22 cellular contexts compared by ENCODE assay signal in the genomic region with DNA sequence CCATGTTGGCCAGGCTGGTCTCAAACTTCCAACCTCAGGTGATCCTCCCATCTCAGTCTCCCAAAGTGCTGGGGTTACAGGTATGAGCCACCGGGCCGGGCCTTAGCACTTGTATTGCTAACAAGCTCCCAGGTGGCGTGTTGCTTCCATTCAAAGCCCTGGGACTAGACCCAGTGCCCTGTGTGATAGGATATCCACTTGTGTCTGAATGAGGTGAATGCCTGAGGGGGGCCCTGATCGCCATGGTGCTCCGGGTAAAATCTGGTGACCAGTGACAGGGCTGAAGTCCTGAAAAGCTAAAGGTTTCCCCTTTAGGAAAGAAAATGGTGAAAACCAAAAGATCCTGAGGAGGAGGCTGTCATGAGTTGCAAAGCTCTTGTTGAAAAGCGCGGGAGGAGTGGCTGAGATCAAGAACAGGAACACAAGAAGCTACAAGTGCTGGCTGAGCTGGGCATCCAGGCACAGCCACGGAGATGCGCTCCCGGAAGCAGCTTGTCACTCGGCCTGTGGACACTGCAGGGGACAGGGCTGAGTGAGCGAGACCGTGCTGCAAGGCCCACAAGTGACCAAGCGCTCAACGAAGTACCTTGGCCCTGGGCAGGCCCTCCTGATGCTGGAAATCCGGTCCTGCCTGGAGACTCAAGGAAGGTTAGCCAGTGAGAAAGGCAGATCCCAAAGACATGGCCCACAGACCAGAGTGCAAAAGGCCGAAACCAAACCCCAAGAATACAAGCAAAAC. TPM values are rescaled to one million over a fixed set of nuclear protein-coding genes. Genes with fewer than 3 reads are reported as not detected.
DNase-seq lines count a peak whose midpoint lies in the region; ATAC-seq and TF ChIP-seq lines count a peak whose summit lies in the region.
"Had no signal": no experiment of that assay in that cellular context is flagged by ENCODE, and none has a peak within 500 bp of the region (broad histone marks: within the 10 kb centered on the region; RNA-seq: fewer than 3 reads in every experiment).

No MANE protein-coding gene starts in this region.

- H3K14ac ChIP-seq in neuronal stem cell (ENCODE audit: low read length) = no peak overlapping the region

- H3K4me3 Mint-ChIP-seq in WTC11 (no peak overlapping the region), endodermal cell (no peak overlapping the region), chondrocyte (ENCODE audit: unreplicated experiment) (no peak overlapping the region)
- H3K4me3 Mint-ChIP-seq: CD4-positive, CD25-positive, alpha-beta regulatory T cell; CD8-positive, alpha-beta memory T cell; HFFc6 had no signal

- H3K4me3 ChIP-seq in endodermal cell (ENCODE audit: low read length) = no peak overlapping the region
- no peak overlapping the region for H3K4me3 ChIP-seq in neuronal stem cell (ENCODE audit: low read length in 2 of 2)
- H3K4me3 ChIP-seq in upper lobe of right lung = no peak overlapping the region
- H3K4me3 ChIP-seq: GM12878 had no signal

- DNase-seq in WTC11 (ENCODE audit: low spot score) (no peak), endodermal cell (peak; percentile 44), neuronal stem cell (ENCODE audit: low spot score) (no peak), upper lobe of right lung (peak; percentile 27), NCI-H1417 (lab: John Stamatoyannopoulos, UW) (no peak), globus pallidus (ENCODE audit: low spot score) (no peak), chondrocyte (ENCODE audit: low spot score) (no peak), substantia nigra (lab: John Stamatoyannopoulos, UW) (no peak)
- DNase-seq: ACHN; BE2C; C1 segment of cervical spinal cord; CD4-positive, CD25-positive, alpha-beta regulatory T cell; CD8-positive, alpha-beta memory T cell; COR-L47; DMS 273 treated with DMSO at 0.1 percent for 48 hours; DMS53; DND-41; EL; HFFc6 had no signal

- ATAC-seq in WTC11 (no peak; the same call in 1 of the 2 replicates), upper lobe of right lung (no peak)
- ATAC-seq: GM12878, HCT116, HepG2 had no signal

- H2BK15ac ChIP-seq in neuronal stem cell (ENCODE audit: low read length) = no peak overlapping the region

- intact Hi-C loops in upper lobe of right lung (cut with DNase I) = no loop called here

- H3K4me1 Mint-ChIP-seq in WTC11 = peaks cover 14% of the 10 kb centered on the region
- H3K4me1 Mint-ChIP-seq in endodermal cell = peaks cover 4% of the 10 kb centered on the region
- no peaks in the 10 kb centered on the region for H3K4me1 Mint-ChIP-seq in chondrocyte (ENCODE audit: low read depth)
- H3K4me1 Mint-ChIP-seq: CD4-positive, CD25-positive, alpha-beta regulatory T cell; CD8-positive, alpha-beta memory T cell had no signal

- no peak overlapping the region for H4K91ac ChIP-seq in neuronal stem cell (ENCODE audit: low read depth, low read length, poor library complexity)

- H3K4me2 ChIP-seq in neuronal stem cell (ENCODE audit: insufficient read depth, low read length, poor library complexity, severe bottlenecking) = no peak overlapping the region

- peak overlapping the region; percentile 78 for H3K18ac ChIP-seq in neuronal stem cell (ENCODE audit: low read length)

- no peak for TF ChIP-seq CTCF in WTC11 (IDR thresholded peaks at IDR 0.05)
- TF ChIP-seq CTCF in endodermal cell (conservative IDR thresholded peaks at IDR 0.05) = no peak
- TF ChIP-seq CTCF in upper lobe of right lung (IDR thresholded peaks at IDR 0.05) = no peak
- TF ChIP-seq CTCF in chondrocyte (IDR thresholded peaks at IDR 0.05) = no peak

- H3K9me3 Mint-ChIP-seq in WTC11 (0 out of 2 replicates have a peak, but pooled peaks cover 4% of the 10 kb centered on the region), endodermal cell (no peaks in the 10 kb centered on the region), chondrocyte (ENCODE audit: low read depth) (no peaks in the 10 kb centered on the region)
- H3K9me3 Mint-ChIP-seq: CD8-positive, alpha-beta memory T cell; HFFc6 had no signal

- H3K4me1 ChIP-seq in endodermal cell (ENCODE audit: control insufficient read depth, insufficient read depth, low read length) (no peaks in the 10 kb centered on the region), neuronal stem cell (ENCODE audit: control insufficient read depth in 2 of 2, insufficient read depth in 1 of 2, low read depth in 1 of 2, low read length in 2 of 2) (peaks cover 2 to 5% of the 10 kb centered on the region in 2 donors), upper lobe of right lung (no peaks in the 10 kb centered on the region)
- H3K4me1 ChIP-seq: BE2C had no signal

- no peaks in the 10 kb centered on the region for H3K27me3 Mint-ChIP-seq in WTC11 (ENCODE audit: low read depth)
- no peaks in the 10 kb centered on the region for H3K27me3 Mint-ChIP-seq in endodermal cell (ENCODE audit: insufficient read depth)
- no peaks in the 10 kb centered on the region for H3K27me3 Mint-ChIP-seq in chondrocyte (ENCODE audit: low read depth)
- H3K27me3 Mint-ChIP-seq: CD4-positive, CD25-positive, alpha-beta regulatory T cell had no signal

- peak overlapping the region; percentile 5 for H2BK5ac ChIP-seq in neuronal stem cell (ENCODE audit: low read length)

- H3K9me3 ChIP-seq in endodermal cell (ENCODE audit: control insufficient read depth, low read length) (no peaks in the 10 kb centered on the region), neuronal stem cell (replicated peaks in 1 of 2; ENCODE audit: control insufficient read depth in 2 of 2, insufficient read depth in 1 of 2, low read depth in 1 of 2, low read length in 2 of 2) (no peaks in the 10 kb centered on the region), upper lobe of right lung (no peaks in the 10 kb centered on the region)
- H3K9me3 ChIP-seq: BE2C had no signal

- H2AK5ac ChIP-seq in neuronal stem cell (ENCODE audit: low read depth, low read length) = no peak overlapping the region

- H3K27ac ChIP-seq in endodermal cell (ENCODE audit: low read depth, low read length) (no peak overlapping the region), neuronal stem cell (replicated peaks; ENCODE audit: low read length) (no peak overlapping the region), upper lobe of right lung (no peak overlapping the region), substantia nigra (ENCODE audit: low read depth, low read length, poor library complexity, severe bottlenecking) (no peak overlapping the region)

- POLR2A ChIA-PET in WTC11 (lab: Charles Lee) = interaction anchor here (0.6 kb wide), 1 partner anchor 13 kb away, joined by 3 read pairs; no protein-coding TSS in a partner anchor

- no peaks in the 10 kb centered on the region for H3K27me3 ChIP-seq in endodermal cell (ENCODE audit: control insufficient read depth, insufficient read depth, low read length, poor library complexity, severe bottlenecking)
- H3K27me3 ChIP-seq in neuronal stem cell (ENCODE audit: control insufficient read depth in 3 of 3, insufficient read depth in 3 of 3, low read depth in 1 of 3, low read length in 3 of 3) = no peaks in the 10 kb centered on the region
- no peaks in the 10 kb centered on the region for H3K27me3 ChIP-seq in upper lobe of right lung
- H3K27me3 ChIP-seq: BE2C had no signal

- H2BK12ac ChIP-seq in neuronal stem cell (ENCODE audit: low read length) = no peak overlapping the region

- no peaks in the 10 kb centered on the region for H3K79me1 ChIP-seq in neuronal stem cell (ENCODE audit: low read depth, low read length)

- H3K23ac ChIP-seq in neuronal stem cell (ENCODE audit: low read depth, low read length, poor library complexity) = no peak overlapping the region

- H3K27ac Mint-ChIP-seq in WTC11 (peak overlapping the region; percentile 5), endodermal cell (no peak overlapping the region), chondrocyte (ENCODE audit: unreplicated experiment) (no peak overlapping the region)
- H3K27ac Mint-ChIP-seq: CD4-positive, CD25-positive, alpha-beta regulatory T cell; CD8-positive, alpha-beta memory T cell had no signal

- no peak overlapping the region for H3K4ac ChIP-seq in neuronal stem cell (ENCODE audit: low read length)

- H3K9ac ChIP-seq in endodermal cell (ENCODE audit: extremely low read depth, low read length, poor library complexity, severe bottlenecking) (no peak overlapping the region), neuronal stem cell (ENCODE audit: low read depth, low read length, poor library complexity) (no peak overlapping the region)

- CTCF ChIA-PET in WTC11 (lab: Charles Lee) = interaction anchor here (1.4 kb wide), 2 partner anchors 22 to 38 kb away, joined by 3 to 4 read pairs; no protein-coding TSS in a partner anchor

- no peak overlapping the region for H2BK120ac ChIP-seq in neuronal stem cell (ENCODE audit: low read depth, low read length)

- 91 to 92% methylated on average over 10 to 17 of the region's 17 CpGs for WGBS in endodermal cell (ENCODE audit: insufficient coverage in 1 of 2, insufficient read length in 1 of 2), 2 experiments
- WGBS in neuronal stem cell (ENCODE audit: extremely low coverage in 2 of 2, insufficient read length in 2 of 2, insufficient replicate concordance in 1 of 2), 2 donors = no CpG with 5 or more reads among the region's 17 CpGs

- H3K36me3 Mint-ChIP-seq in WTC11 = no peaks in the 10 kb centered on the region
- no peaks in the 10 kb centered on the region for H3K36me3 Mint-ChIP-seq in endodermal cell (ENCODE audit: low read depth)
- H3K36me3 Mint-ChIP-seq in chondrocyte (ENCODE audit: low read depth) = no peaks in the 10 kb centered on the region
- H3K36me3 Mint-ChIP-seq: CD4-positive, CD25-positive, alpha-beta regulatory T cell; CD8-positive, alpha-beta memory T cell had no signal

- peak overlapping the region; percentile 66 for H2AFZ ChIP-seq in neuronal stem cell (ENCODE audit: low read length)

- H4K8ac ChIP-seq in neuronal stem cell (ENCODE audit: low read depth, low read length) = no peak overlapping the region

- no peaks in the 10 kb centered on the region for H3K36me3 ChIP-seq in endodermal cell (ENCODE audit: control insufficient read depth, insufficient read depth, low read length)
- H3K36me3 ChIP-seq in neuronal stem cell (replicated peaks in 1 of 2; ENCODE audit: control insufficient read depth in 2 of 2, insufficient read depth in 2 of 2, low read length in 2 of 2) = no peaks in the 10 kb centered on the region
- no peaks in the 10 kb centered on the region for H3K36me3 ChIP-seq in upper lobe of right lung
- H3K36me3 ChIP-seq: BE2C had no signal

RNA-seq across cellular contexts. Expression of a gene that starts 39.8 kb away (rescaled TPM):
- total RNA-seq in WTC11 (2021) = 1.9 to 2.3 TPM (median 2.2 TPM) in 3 replicates
- total RNA-seq in endodermal cell = not detected
- not detected for polyA plus RNA-seq in endodermal cell (2013, experiment 1 of 2)
- not detected for polyA plus RNA-seq in endodermal cell (2013, experiment 2 of 2)
- polyA plus RNA-seq in neuronal stem cell (2013, experiment 1 of 2) = 0.36 TPM
- 0.29 TPM for polyA plus RNA-seq in neuronal stem cell (2013, experiment 2 of 2)
- not detected for total RNA-seq in upper lobe of right lung
- total RNA-seq in chondrocyte = 0.36 to 0.70 TPM (median 0.50 TPM) in 3 replicates
- total RNA-seq: CD4-positive, CD25-positive, alpha-beta regulatory T cell; CD8-positive, alpha-beta memory T cell; GM12878; HepG2 had no signal
- polyA plus RNA-seq: CD4-positive, CD25-positive, alpha-beta regulatory T cell; CD8-positive, alpha-beta memory T cell; GM12878; HepG2 had no signal

Comparison
In these comparisons a context has a peak if more than half of its experiments do, and no peak if none do; other contexts are left out.
1. DNase-seq: peak in endodermal cell (single experiment) and upper lobe of right lung (single experiment); none in WTC11 (single experiment), neuronal stem cell (single experiment), NCI-H1417 (0 of 3), globus pallidus (single experiment), chondrocyte (single experiment) and substantia nigra (0 of 49).